In genomic region chr5:104352954-104353353, GRCh38 we compare ENCODE assay signal across 15 cellular contexts.
A peak's percentile ranks its signal among the peaks of the same experiment; 100 is the strongest.
DNase-seq lines count a peak whose midpoint lies in the region; ATAC-seq and TF ChIP-seq lines count a peak whose summit lies in the region.
"Had no signal": no experiment of that assay in that cellular context is flagged by ENCODE, and none has a peak within 500 bp of the region (broad histone marks: within the 10 kb centered on the region; RNA-seq: fewer than 3 reads in every experiment).

No MANE protein-coding gene starts in this region.

- no peak for ATAC-seq in HCT116
- peak; percentile 88 for ATAC-seq in PC-3
- ATAC-seq: CD8-positive, alpha-beta T cell had no signal

- H2AFZ ChIP-seq in HCT116 (ENCODE audit: low read depth, low read length, poor library complexity, severe bottlenecking), result no peak overlapping the region
- H2AFZ ChIP-seq in PC-3 (ENCODE audit: low read length), result no peak overlapping the region
- H2AFZ ChIP-seq in smooth muscle cell (ENCODE audit: low read depth), result peak overlapping the region; percentile 50

- H3K4me2 ChIP-seq in HCT116 (ENCODE audit: low read length) (peak overlapping the region; percentile 4; the same call in 1 of the 2 replicates), PC-3 (ENCODE audit: low read length) (peak overlapping the region; percentile 55), smooth muscle cell (no peak overlapping the region)
- H3K4me2 ChIP-seq: BLaER1 treated with 17β-estradiol and CSF1 and Interleukin-3, amounts not matched to agents 10 nM and 100 nM had no signal

- H3K9me2 ChIP-seq in HCT116 (ENCODE audit: insufficient read depth) (no peaks in the 10 kb centered on the region), PC-3 (replicated peaks; ENCODE audit: low read length) (no peaks in the 10 kb centered on the region)

- H3K9me3 ChIP-seq in HCT116 (ENCODE audit: control insufficient read depth in 1 of 2, insufficient read depth in 1 of 2, low read depth in 1 of 2, low read length in 2 of 2) (no peaks in the 10 kb centered on the region), PC-3 (ENCODE audit: low read length) (no peaks in the 10 kb centered on the region), smooth muscle cell (replicated peaks; ENCODE audit: low read depth) (no peaks in the 10 kb centered on the region)
- H3K9me3 ChIP-seq: BLaER1 treated with 17β-estradiol and CSF1 and Interleukin-3, amounts not matched to agents 10 nM and 100 nM; Caco-2 had no signal

- H3K27ac ChIP-seq in HCT116 (ENCODE audit: low read depth, low read length) (no peak overlapping the region), PC-3 (ENCODE audit: low read length) (peak overlapping the region; percentile 80), smooth muscle cell (ENCODE audit: low read depth) (no peak overlapping the region)
- H3K27ac ChIP-seq: BLaER1 treated with 17β-estradiol and CSF1 and Interleukin-3, amounts not matched to agents 10 nM and 100 nM; C4-2B had no signal

- CTCF ChIA-PET in HCT116 (lab: Charles Lee), result no interaction called here
- CTCF ChIA-PET in PC-3 (lab: Charles Lee), result no interaction called here

- H3K36me3 ChIP-seq in HCT116 (ENCODE audit: control insufficient read depth in 1 of 2, insufficient read depth in 2 of 2, low read length in 2 of 2) (no peaks in the 10 kb centered on the region), PC-3 (ENCODE audit: low read depth, low read length) (no peaks in the 10 kb centered on the region), smooth muscle cell (ENCODE audit: low read depth) (no peaks in the 10 kb centered on the region)
- H3K36me3 ChIP-seq: BLaER1 treated with 17β-estradiol and CSF1 and Interleukin-3, amounts not matched to agents 10 nM and 100 nM had no signal

- intact Hi-C loops in HCT116 (cut with micrococcal nuclease) (no loop called here), PC-3 (cut with micrococcal nuclease) (loop anchor here (1.0 to 5.0 kb wide), 5 partner anchors 56 to 350 kb away; no protein-coding TSS in a partner anchor)

- DNase-seq in HCT116 (ENCODE audit: low read depth, low spot score) (no peak), PC-3 (peak; percentile 56), smooth muscle cell (lab: John Stamatoyannopoulos, UW; ENCODE audit: unreplicated experiment) (no peak), Ammon's horn (ENCODE audit: low spot score) (no peak), UCSD-AML1 (lab: John Stamatoyannopoulos, UW; ENCODE audit: unreplicated experiment) (no peak)
- DNase-seq: 8988T; ACHN; Caco-2; Calu3; CD4-positive, alpha-beta T cell; CD8-positive, alpha-beta T cell; DMS79 treated with DMSO at 0.1 percent for 48 hours; GF-D8 had no signal

- H3K27me3 ChIP-seq in HCT116 (ENCODE audit: insufficient read depth, low read length) (no peaks in the 10 kb centered on the region), PC-3 (ENCODE audit: low read length) (no peaks in the 10 kb centered on the region), smooth muscle cell (ENCODE audit: low read depth) (no peaks in the 10 kb centered on the region)
- H3K27me3 ChIP-seq: BLaER1 treated with 17β-estradiol and CSF1 and Interleukin-3, amounts not matched to agents 10 nM and 100 nM had no signal

- no peak for TF ChIP-seq CTCF in HCT116 (IDR thresholded peaks at IDR 0.05 in 2 of 3, conservative IDR thresholded peaks at IDR 0.05 in 1 of 3; ENCODE audit: borderline replicate concordance in 1 of 3, insufficient read depth in 1 of 3, low read depth in 2 of 3, low read length in 2 of 3)
- no peak for TF ChIP-seq CTCF in PC-3 (conservative IDR thresholded peaks at IDR 0.05; ENCODE audit: low read depth, low read length)
- no peak for TF ChIP-seq CTCF in smooth muscle cell (IDR thresholded peaks at IDR 0.05; ENCODE audit: borderline replicate concordance, insufficient read depth, poor library complexity, severe bottlenecking)

- no peak overlapping the region for H3K4me3 ChIP-seq in HCT116 (replicated peaks in 1 of 2; ENCODE audit: low read depth in 1 of 2, low read length in 2 of 2)
- H3K4me3 ChIP-seq in PC-3 (ENCODE audit: low read length), result no peak overlapping the region
- no peak overlapping the region for H3K4me3 ChIP-seq in smooth muscle cell
- H3K4me3 ChIP-seq: BLaER1 treated with 17β-estradiol and CSF1 and Interleukin-3, amounts not matched to agents 10 nM and 100 nM had no signal

- WGBS in smooth muscle cell (ENCODE audit: low lambda C conversion rate), result 90% methylated on average over 1 of the region's 1 CpG

- H3K4me1 ChIP-seq in HCT116 (ENCODE audit: control insufficient read depth in 1 of 2, insufficient read depth in 2 of 2, low read length in 2 of 2) (peaks cover 3 to 20% of the 10 kb centered on the region in 2 experiments; a peak in 3 of 4 replicates), PC-3 (ENCODE audit: insufficient read depth, low read length) (peaks cover 16% of the 10 kb centered on the region), smooth muscle cell (ENCODE audit: low read depth) (no peaks in the 10 kb centered on the region)

- no peaks in the 10 kb centered on the region for H4K20me1 ChIP-seq in HCT116 (ENCODE audit: insufficient read depth)
- no peaks in the 10 kb centered on the region for H4K20me1 ChIP-seq in PC-3 (ENCODE audit: low read length)
- H4K20me1 ChIP-seq in smooth muscle cell (ENCODE audit: low read depth), result no peaks in the 10 kb centered on the region
- H4K20me1 ChIP-seq: BLaER1 treated with 17β-estradiol and CSF1 and Interleukin-3, amounts not matched to agents 10 nM and 100 nM had no signal

- H3K79me2 ChIP-seq in HCT116 (ENCODE audit: insufficient read depth, low read length) (no peaks in the 10 kb centered on the region), PC-3 (ENCODE audit: low read length) (no peaks in the 10 kb centered on the region), smooth muscle cell (ENCODE audit: low read depth) (no peaks in the 10 kb centered on the region)

- no peak for TF ChIP-seq POLR2A in HCT116 (IDR thresholded peaks at IDR 0.05; ENCODE audit: borderline replicate concordance, extremely low read depth, insufficient read depth, insufficient read length)

- BruUV-seq in HCT116 (replicated peaks; lab: Mats Ljungman, UMichigan) (no TSS peak), PC-3 (replicated peaks; lab: Mats Ljungman, UMichigan) (no TSS peak)

- POLR2A ChIA-PET in HCT116 (lab: Charles Lee) (no interaction called here), PC-3 (lab: Charles Lee; ENCODE audit: unreplicated experiment) (interaction anchor here (0.6 kb wide), 1 partner anchor 1739 kb away, joined by 6 read pairs; no protein-coding TSS in a partner anchor)

- H3K9ac ChIP-seq in HCT116 (ENCODE audit: low read length) (no peak overlapping the region), PC-3 (ENCODE audit: low read length) (peak overlapping the region; percentile 47), smooth muscle cell (ENCODE audit: low read depth) (no peak overlapping the region)
- H3K9ac ChIP-seq: BLaER1 treated with 17β-estradiol and CSF1 and Interleukin-3, amounts not matched to agents 10 nM and 100 nM had no signal

- RAD21 ChIA-PET in HCT116 (lab: Charles Lee; ENCODE audit: low non-redundant PET in 1 of 2, low total read pairs in 2 of 2, uncharacterized antibody in 2 of 2, unreplicated experiment in 2 of 2), result no interaction called here

- TF ChIP-seq RAD21 in HCT116 (IDR thresholded peaks at IDR 0.05; ENCODE audit: low read depth), result no peak

- H3F3A ChIP-seq in PC-3 (ENCODE audit: low read length, unreplicated experiment), result no peaks in the 10 kb centered on the region
- H3F3A ChIP-seq in smooth muscle cell (ENCODE audit: low read depth), result no peaks in the 10 kb centered on the region

TF ChIP-seq in HCT116, 20 proteins besides CTCF, POLR2A, EP300 and RAD21 (continues in another document):
- TF ChIP-seq ZFX (IDR thresholded peaks at IDR 0.05) (no peak), SP1 (IDR thresholded peaks at IDR 0.05; ENCODE audit: low read depth) (no peak), ATF3 (IDR thresholded peaks at IDR 0.05) (no peak), EZH2 (IDR thresholded peaks at IDR 0.05) (no peak), TCF7L2 (IDR thresholded peaks at IDR 0.05; ENCODE audit: borderline replicate concordance, extremely low read depth, insufficient read depth, insufficient read length) (no peak), POLR2AphosphoS5 (IDR thresholded peaks at IDR 0.05; ENCODE audit: low read depth, low read length) (no peak), FOSL1 (IDR thresholded peaks at IDR 0.05; ENCODE audit: low read depth) (no peak), YY1 (IDR thresholded peaks at IDR 0.05; ENCODE audit: extremely low read depth, insufficient replicate concordance, low read depth, low read length) (no peak), ZNF274 (IDR thresholded peaks at IDR 0.05; ENCODE audit: low read depth, low read length) (no peak), EGR1 (IDR thresholded peaks at IDR 0.05; ENCODE audit: low read depth) (no peak), SIN3A (IDR thresholded peaks at IDR 0.05; ENCODE audit: low read depth) (no peak), SRF (IDR thresholded peaks at IDR 0.05; ENCODE audit: low read depth) (no peak), ELF1 (IDR thresholded peaks at IDR 0.05; ENCODE audit: borderline replicate concordance, low read depth) (no peak), EZH2phosphoT487 (IDR thresholded peaks at IDR 0.05; ENCODE audit: borderline replicate concordance) (no peak)
- TF ChIP-seq, protein P1, sequence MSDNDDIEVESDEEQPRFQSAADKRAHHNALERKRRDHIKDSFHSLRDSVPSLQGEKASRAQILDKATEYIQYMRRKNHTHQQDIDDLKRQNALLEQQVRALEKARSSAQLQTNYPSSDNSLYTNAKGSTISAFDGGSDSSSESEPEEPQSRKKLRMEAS (IDR thresholded peaks at IDR 0.05), result no peak
- TF ChIP-seq, protein P2, sequence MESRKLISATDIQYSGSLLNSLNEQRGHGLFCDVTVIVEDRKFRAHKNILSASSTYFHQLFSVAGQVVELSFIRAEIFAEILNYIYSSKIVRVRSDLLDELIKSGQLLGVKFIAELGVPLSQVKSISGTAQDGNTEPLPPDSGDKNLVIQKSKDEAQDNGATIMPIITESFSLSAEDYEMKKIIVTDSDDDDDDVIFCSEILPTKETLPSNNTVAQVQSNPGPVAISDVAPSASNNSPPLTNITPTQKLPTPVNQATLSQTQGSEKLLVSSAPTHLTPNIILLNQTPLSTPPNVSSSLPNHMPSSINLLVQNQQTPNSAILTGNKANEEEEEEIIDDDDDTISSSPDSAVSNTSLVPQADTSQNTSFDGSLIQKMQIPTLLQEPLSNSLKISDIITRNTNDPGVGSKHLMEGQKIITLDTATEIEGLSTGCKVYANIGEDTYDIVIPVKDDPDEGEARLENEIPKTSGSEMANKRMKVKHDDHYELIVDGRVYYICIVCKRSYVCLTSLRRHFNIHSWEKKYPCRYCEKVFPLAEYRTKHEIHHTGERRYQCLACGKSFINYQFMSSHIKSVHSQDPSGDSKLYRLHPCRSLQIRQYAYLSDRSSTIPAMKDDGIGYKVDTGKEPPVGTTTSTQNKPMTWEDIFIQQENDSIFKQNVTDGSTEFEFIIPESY (IDR thresholded peaks at IDR 0.05; ENCODE audit: extremely low read depth, insufficient replicate concordance, low read length), result no peak
